In genomic region chr6:42022755-42023384, GRCh38 we compare ENCODE assay signal across 9 cellular contexts. TPM values are rescaled to one million over a fixed set of nuclear protein-coding genes. Genes with fewer than 3 reads are reported as not detected.
A peak's percentile ranks its signal among the peaks of the same experiment; 100 is the strongest.
DNase-seq lines count a peak whose midpoint lies in the region; ATAC-seq and TF ChIP-seq lines count a peak whose summit lies in the region.
"Had no signal": no experiment of that assay in that cellular context is flagged by ENCODE, and none has a peak within 500 bp of the region (broad histone marks: within the 10 kb centered on the region; RNA-seq: fewer than 3 reads in every experiment).

No MANE protein-coding gene starts in this region.

- peak overlapping the region; percentile 72 for H3K27ac ChIP-seq in neutrophil

- H3K4me3 ChIP-seq in neutrophil (ENCODE audit: low read depth in 1 of 2, low read length in 1 of 2): no peak overlapping the region

- peaks cover 42 to 48% of the 10 kb centered on the region in 2 experiments for H3K4me1 ChIP-seq in neutrophil (ENCODE audit: control insufficient read depth in 1 of 2, insufficient read depth in 1 of 2, low read depth in 1 of 2, low read length in 1 of 2)

- no peaks in the 10 kb centered on the region for H3K9me3 Mint-ChIP-seq in activated T-cell treated with anti-CD3 and anti-CD28 coated beads, Interleukin-2, amount 50 U/mL, for 72 hours

- H3K27me3 ChIP-seq in neutrophil: no peaks in the 10 kb centered on the region

- peak; percentile 17 for ATAC-seq in HG02938 (IDR thresholded peaks at IDR 0.05; ENCODE audit: unreplicated experiment)
- peak; percentile 53 to 61 for ATAC-seq in activated T-cell treated with anti-CD3 and anti-CD28 coated beads, Interleukin-2, amount 50 U/mL, for 72 hours (replicated peaks in 1 of 2)

- peak overlapping the region; percentile 88 for H3K27ac Mint-ChIP-seq in activated T-cell treated with anti-CD3 and anti-CD28 coated beads, Interleukin-2, amount 50 U/mL, for 72 hours

- H3K36me3 Mint-ChIP-seq in activated T-cell treated with anti-CD3 and anti-CD28 coated beads, Interleukin-2, amount 50 U/mL, for 72 hours (ENCODE audit: insufficient read depth in 2 of 2): peaks cover 3 to 10% of the 10 kb centered on the region in 2 donors

- H3K9me3 ChIP-seq in neutrophil: no peaks in the 10 kb centered on the region

- no peaks in the 10 kb centered on the region for H3K27me3 Mint-ChIP-seq in activated T-cell treated with anti-CD3 and anti-CD28 coated beads, Interleukin-2, amount 50 U/mL, for 72 hours (ENCODE audit: low read depth)

- DNase-seq in activated T-cell treated with anti-CD3 and anti-CD28 coated beads, Interleukin-2, amount 50 U/mL, for 72 hours: peak in 1 of 2 donors; percentile 37
- no peak for DNase-seq in SW480 (ENCODE audit: low spot score)
- no peak for DNase-seq in GOT3 (lab: John Stamatoyannopoulos, UW)
- DNase-seq in iPS-NIHi11 (ENCODE audit: low spot score): no peak
- DNase-seq: IMR-90, NCI-H2081 had no signal

- H3K36me3 ChIP-seq in neutrophil: no peaks in the 10 kb centered on the region

- TF ChIP-seq CTCF in GM12873 (IDR thresholded peaks at IDR 0.05; ENCODE audit: insufficient read depth, low read depth, low read length, missing control alignments) (peak; percentile 0), neutrophil (IDR thresholded peaks at IDR 0.05) (no peak)

- peak overlapping the region; percentile 78 to 82 for H3K4me3 Mint-ChIP-seq in activated T-cell treated with anti-CD3 and anti-CD28 coated beads, Interleukin-2, amount 50 U/mL, for 72 hours

- H3K4me1 Mint-ChIP-seq in activated T-cell treated with anti-CD3 and anti-CD28 coated beads, Interleukin-2, amount 50 U/mL, for 72 hours (ENCODE audit: low read depth): peaks cover 89% of the 10 kb centered on the region

RNA-seq across cellular contexts. Expression of gene TAF8, which starts 27.5 kb away (rescaled TPM):
- total RNA-seq in activated T-cell treated with anti-CD3 and anti-CD28 coated beads, Interleukin-2, amount 50 U/mL, for 72 hours: 10 to 100 TPM; 62.6 to 70.4 TPM
